Comparison of ENCODE assay signal across 9 cellular contexts in genomic region chr17:72419866-72420774, GRCh38.
DNase-seq lines count a peak whose midpoint lies in the region; ATAC-seq, FAIRE-seq and TF ChIP-seq lines count a peak whose summit lies in the region.
"Had no signal": no experiment of that assay in that cellular context is flagged by ENCODE, and none has a peak within 500 bp of the region (broad histone marks: within the 10 kb centered on the region; RNA-seq: fewer than 3 reads in every experiment).

No MANE protein-coding gene starts in this region.

- peak overlapping the region; percentile 57 for H3K9ac ChIP-seq in keratinocyte (ENCODE audit: control insufficient read depth, extremely low read depth, insufficient read depth, low read length)

- peaks cover 21% of the 10 kb centered on the region for H3K4me1 Mint-ChIP-seq in stimulated activated naive CD8-positive, alpha-beta T cell treated with anti-CD3 and anti-CD28 coated beads, Interleukin-15, amount 100 ng/mL, for 72 hours

- H3K27me3 Mint-ChIP-seq in stimulated activated naive CD8-positive, alpha-beta T cell treated with anti-CD3 and anti-CD28 coated beads, Interleukin-15, amount 100 ng/mL, for 72 hours, result peaks cover 39% of the 10 kb centered on the region

- H2AFZ ChIP-seq in keratinocyte (ENCODE audit: control insufficient read depth, low read length), result no peak overlapping the region

- peak overlapping the region; percentile 98 for H3K27ac ChIP-seq in keratinocyte (ENCODE audit: control insufficient read depth, insufficient read depth, low read length)

- peak overlapping the region in 1 of 3 experiments; percentile 5 for H3K4me3 ChIP-seq in keratinocyte (ENCODE audit: control insufficient read depth in 2 of 3, extremely low read depth in 1 of 3, insufficient read depth in 2 of 3, low read depth in 1 of 3, low read length in 3 of 3)

- peak; percentile 52 for FAIRE-seq in keratinocyte (lab: Jason Lieb, UNC)
- FAIRE-seq: bronchial epithelial cell had no signal

- H3K4me2 ChIP-seq in keratinocyte (ENCODE audit: control insufficient read depth, extremely low read depth, insufficient read depth, low read depth, low read length), result peak overlapping the region; percentile 78

- ATAC-seq in GM21515 (IDR thresholded peaks at IDR 0.05; ENCODE audit: unreplicated experiment) (peak; percentile 40), HG03575 (IDR thresholded peaks at IDR 0.05; ENCODE audit: extremely low read depth, insufficient number of reproducible peaks, low FRiP score, unreplicated experiment) (peak; percentile 26)
- no peak for ATAC-seq in stimulated activated naive CD8-positive, alpha-beta T cell treated with anti-CD3 and anti-CD28 coated beads, Interleukin-15, amount 100 ng/mL, for 72 hours

- peaks cover 54% of the 10 kb centered on the region for H3K79me2 ChIP-seq in keratinocyte (ENCODE audit: control insufficient read depth, insufficient read depth, low read length)

- DNase-seq in keratinocyte (ENCODE audit: low read depth, low spot score) (no peak), NCI-H2029 (lab: John Stamatoyannopoulos, UW) (no peak), RPMI8226 (no peak), NCI-H2227 (lab: John Stamatoyannopoulos, UW; ENCODE audit: unreplicated experiment) (no peak)
- DNase-seq in stimulated activated naive CD8-positive, alpha-beta T cell treated with anti-CD3 and anti-CD28 coated beads, Interleukin-15, amount 100 ng/mL, for 72 hours, result no peak

- dilution Hi-C loops in keratinocyte (cut with MboI; ENCODE audit: extremely low pct_ligation_motif_present, low sequenced_read_pairs), result no loop called here

- peaks cover 17 to 25% of the 10 kb centered on the region in 2 donors for H3K9me3 Mint-ChIP-seq in stimulated activated naive CD8-positive, alpha-beta T cell treated with anti-CD3 and anti-CD28 coated beads, Interleukin-15, amount 100 ng/mL, for 72 hours

- peaks cover 55% of the 10 kb centered on the region for H3K4me1 ChIP-seq in keratinocyte (ENCODE audit: control insufficient read depth, extremely low read depth, insufficient read depth, low read length)

- no peak for TF ChIP-seq CTCF in keratinocyte (optimal IDR thresholded peaks at IDR 0.05 in 1 of 3, IDR thresholded peaks at IDR 0.05 in 1 of 3, conservative IDR thresholded peaks at IDR 0.05 in 1 of 3; ENCODE audit: extremely low read depth in 1 of 3, insufficient read depth in 2 of 3, low read length in 3 of 3)

- no peaks in the 10 kb centered on the region for H3K27me3 ChIP-seq in keratinocyte (ENCODE audit: control insufficient read depth, extremely low read depth, insufficient read depth, low read length)

- H3K9me1 ChIP-seq in keratinocyte (ENCODE audit: control insufficient read depth, extremely low read depth, insufficient read depth, low read length), result peaks cover 14% of the 10 kb centered on the region

- H4K20me1 ChIP-seq in keratinocyte (ENCODE audit: control insufficient read depth, extremely low read depth, insufficient read depth, low read length), result no peaks in the 10 kb centered on the region

- no peak overlapping the region for H3K4me3 Mint-ChIP-seq in stimulated activated naive CD8-positive, alpha-beta T cell treated with anti-CD3 and anti-CD28 coated beads, Interleukin-15, amount 100 ng/mL, for 72 hours

- TF ChIP-seq POLR2A in GM10847 (IDR thresholded peaks at IDR 0.05; ENCODE audit: extremely low read depth, insufficient read length), result peak; percentile 32

- H3K9me3 ChIP-seq in keratinocyte (ENCODE audit: control insufficient read depth, low read depth, low read length), result peaks cover 8% of the 10 kb centered on the region

- H3K36me3 ChIP-seq in keratinocyte (ENCODE audit: control insufficient read depth in 2 of 2, extremely low read depth in 1 of 2, insufficient read depth in 2 of 2, low read length in 2 of 2), result peaks cover 11 to 22% of the 10 kb centered on the region in 2 experiments

- peak overlapping the region in 1 of 2 donors; percentile 56 for H3K27ac Mint-ChIP-seq in stimulated activated naive CD8-positive, alpha-beta T cell treated with anti-CD3 and anti-CD28 coated beads, Interleukin-15, amount 100 ng/mL, for 72 hours
